Comparison of ENCODE assay signal across 17 cellular contexts in the genomic region with DNA sequence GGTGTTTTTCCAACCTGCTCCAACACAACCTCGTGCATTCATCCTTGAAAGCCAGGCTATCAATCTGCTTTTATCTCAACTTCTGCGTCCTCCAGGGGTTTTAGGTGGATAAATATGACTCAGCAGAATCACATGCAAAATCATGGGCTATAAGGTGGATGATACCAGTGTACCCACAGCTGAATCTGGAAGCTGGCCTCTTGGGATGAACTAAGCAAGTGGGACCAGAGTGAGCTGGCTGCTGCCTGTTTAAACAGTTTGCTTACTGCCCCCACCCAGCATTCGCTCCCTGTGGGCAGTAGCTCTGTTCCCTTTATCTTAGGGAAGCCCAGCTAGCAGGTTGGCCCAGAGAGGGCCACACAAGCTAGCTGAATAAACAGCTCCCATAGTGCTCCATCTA.
DNase-seq lines count a peak whose midpoint lies in the region; ATAC-seq and TF ChIP-seq lines count a peak whose summit lies in the region.
"Had no signal": no experiment of that assay in that cellular context is flagged by ENCODE, and none has a peak within 500 bp of the region (broad histone marks: within the 10 kb centered on the region; RNA-seq: fewer than 3 reads in every experiment).

No MANE protein-coding gene starts in this region.

- H3K4me1 ChIP-seq in endodermal cell (ENCODE audit: control insufficient read depth, insufficient read depth, low read length) = peaks cover 2% of the 10 kb centered on the region

- intact Hi-C loops in Calu3 (cut with micrococcal nuclease; ENCODE audit: unreplicated experiment) = no loop called here

- H3K9me3 ChIP-seq in endodermal cell (ENCODE audit: control insufficient read depth, low read length) = no peaks in the 10 kb centered on the region
- H3K9me3 ChIP-seq: SJCRH30 had no signal

- peak overlapping the region; percentile 85 for H3K27ac Mint-ChIP-seq in stimulated activated naive CD8-positive, alpha-beta T cell treated with anti-CD3 and anti-CD28 coated beads, Interleukin-15, Interleukin-2, amounts not matched to agents 100 ng/mL and 50 ng/mL, for 24 hours
- H3K27ac Mint-ChIP-seq in stimulated activated naive CD8-positive, alpha-beta T cell treated with anti-CD3 and anti-CD28 coated beads, Interleukin-15, amount 100 ng/mL, for 72 hours = no peak overlapping the region
- H3K27ac Mint-ChIP-seq in endodermal cell (peak overlapping the region; percentile 20), Calu3 (ENCODE audit: unreplicated experiment) (no peak overlapping the region)
- H3K27ac Mint-ChIP-seq: HFFc6 had no signal

- DNase-seq in stimulated activated naive CD8-positive, alpha-beta T cell treated with anti-CD3 and anti-CD28 coated beads, Interleukin-15, amount 100 ng/mL, for 72 hours = no peak
- DNase-seq in NCI-H526 treated with DMSO at 0.1 percent for 48 hours (lab: John Stamatoyannopoulos, UW) (peak; percentile 44), endodermal cell (peak; percentile 61), Calu3 (no peak)
- DNase-seq: HFFc6, left ventricle myocardium superior, MV-4-11, natural killer cell, NCI-H774, SJCRH30 had no signal

- no peaks in the 10 kb centered on the region for H3K36me3 ChIP-seq in endodermal cell (ENCODE audit: control insufficient read depth, insufficient read depth, low read length)
- H3K36me3 ChIP-seq: SJCRH30 had no signal

- H3K4me3 ChIP-seq in endodermal cell (ENCODE audit: low read length) = no peak overlapping the region
- H3K4me3 ChIP-seq: SJCRH30 had no signal

- no peak overlapping the region for H3K9ac ChIP-seq in endodermal cell (ENCODE audit: extremely low read depth, low read length, poor library complexity, severe bottlenecking)

- BruUV-seq in Calu3 (replicated peaks; lab: Mats Ljungman, UMichigan) = no TSS peak

- no peak for TF ChIP-seq CTCF in endodermal cell (conservative IDR thresholded peaks at IDR 0.05)
- TF ChIP-seq CTCF in Calu3 (IDR thresholded peaks at IDR 0.05; ENCODE audit: unreplicated experiment) = no peak

- CTCF ChIA-PET in Calu3 (lab: Charles Lee) = no interaction called here

- WGBS in endodermal cell (ENCODE audit: insufficient coverage in 1 of 2, insufficient read length in 1 of 2), 2 experiments = 77 to 83% methylated on average over 1 to 3 of the region's 3 CpGs

- H3K36me3 Mint-ChIP-seq in stimulated activated naive CD8-positive, alpha-beta T cell treated with anti-CD3 and anti-CD28 coated beads, Interleukin-15, Interleukin-2, amounts not matched to agents 100 ng/mL and 50 ng/mL, for 24 hours (ENCODE audit: low read depth) = peaks cover 15% of the 10 kb centered on the region
- H3K36me3 Mint-ChIP-seq in endodermal cell (ENCODE audit: low read depth) (peaks cover 32% of the 10 kb centered on the region), Calu3 (ENCODE audit: insufficient read depth, unreplicated experiment) (no peaks in the 10 kb centered on the region)
- H3K36me3 Mint-ChIP-seq: natural killer cell had no signal

- no peak for ATAC-seq in stimulated activated naive CD8-positive, alpha-beta T cell treated with anti-CD3 and anti-CD28 coated beads, Interleukin-15, amount 100 ng/mL, for 72 hours
- ATAC-seq in HG02970 (IDR thresholded peaks at IDR 0.05; ENCODE audit: low FRiP score, unreplicated experiment) = no peak
- ATAC-seq in HG03521 (IDR thresholded peaks at IDR 0.05; ENCODE audit: unreplicated experiment) = no peak
- ATAC-seq: esophagus mucosa, left ventricle myocardium superior, natural killer cell, sciatic nerve had no signal

- H3K27me3 Mint-ChIP-seq in stimulated activated naive CD8-positive, alpha-beta T cell treated with anti-CD3 and anti-CD28 coated beads, Interleukin-15, Interleukin-2, amounts not matched to agents 100 ng/mL and 50 ng/mL, for 24 hours = no peaks in the 10 kb centered on the region
- H3K27me3 Mint-ChIP-seq in stimulated activated naive CD8-positive, alpha-beta T cell treated with anti-CD3 and anti-CD28 coated beads, Interleukin-15, amount 100 ng/mL, for 72 hours = no peaks in the 10 kb centered on the region
- no peaks in the 10 kb centered on the region for H3K27me3 Mint-ChIP-seq in endodermal cell (ENCODE audit: insufficient read depth)
- H3K27me3 Mint-ChIP-seq in Calu3 (ENCODE audit: unreplicated experiment) = no peaks in the 10 kb centered on the region

- H3K9me3 Mint-ChIP-seq in stimulated activated naive CD8-positive, alpha-beta T cell treated with anti-CD3 and anti-CD28 coated beads, Interleukin-15, Interleukin-2, amounts not matched to agents 100 ng/mL and 50 ng/mL, for 24 hours = no peaks in the 10 kb centered on the region
- no peaks in the 10 kb centered on the region for H3K9me3 Mint-ChIP-seq in stimulated activated naive CD8-positive, alpha-beta T cell treated with anti-CD3 and anti-CD28 coated beads, Interleukin-15, amount 100 ng/mL, for 72 hours
- no peaks in the 10 kb centered on the region for H3K9me3 Mint-ChIP-seq in endodermal cell
- H3K9me3 Mint-ChIP-seq in Calu3 (ENCODE audit: low read depth, unreplicated experiment) = no peaks in the 10 kb centered on the region
- H3K9me3 Mint-ChIP-seq: HFFc6; natural killer cell; stimulated activated effector memory CD8-positive, alpha-beta T cell treated with anti-CD3 and anti-CD28 coated beads, Interleukin-12 subunit alpha, Interleukin-12 subunit beta, amount 100 ng/mL, for 72 hours had no signal

- H3K4me1 Mint-ChIP-seq in stimulated activated naive CD8-positive, alpha-beta T cell treated with anti-CD3 and anti-CD28 coated beads, Interleukin-15, Interleukin-2, amounts not matched to agents 100 ng/mL and 50 ng/mL, for 24 hours (ENCODE audit: low read depth) = peaks cover 34% of the 10 kb centered on the region
- peaks cover 33% of the 10 kb centered on the region for H3K4me1 Mint-ChIP-seq in stimulated activated naive CD8-positive, alpha-beta T cell treated with anti-CD3 and anti-CD28 coated beads, Interleukin-15, amount 100 ng/mL, for 72 hours
- peaks cover 18% of the 10 kb centered on the region for H3K4me1 Mint-ChIP-seq in endodermal cell
- H3K4me1 Mint-ChIP-seq in Calu3 (ENCODE audit: low read depth, unreplicated experiment) = no peaks in the 10 kb centered on the region

- no peak overlapping the region for H3K27ac ChIP-seq in endodermal cell (ENCODE audit: low read depth, low read length)
- H3K27ac ChIP-seq: C4-2B, SJCRH30 had no signal

- H3K27me3 ChIP-seq in endodermal cell (ENCODE audit: control insufficient read depth, insufficient read depth, low read length, poor library complexity, severe bottlenecking) = no peaks in the 10 kb centered on the region
- H3K27me3 ChIP-seq: SJCRH30 had no signal

- H3K4me3 Mint-ChIP-seq in stimulated activated naive CD8-positive, alpha-beta T cell treated with anti-CD3 and anti-CD28 coated beads, Interleukin-15, Interleukin-2, amounts not matched to agents 100 ng/mL and 50 ng/mL, for 24 hours = peak overlapping the region; percentile 52
- no peak overlapping the region for H3K4me3 Mint-ChIP-seq in stimulated activated naive CD8-positive, alpha-beta T cell treated with anti-CD3 and anti-CD28 coated beads, Interleukin-15, amount 100 ng/mL, for 72 hours
- H3K4me3 Mint-ChIP-seq in endodermal cell (no peak overlapping the region), Calu3 (ENCODE audit: low read depth, unreplicated experiment) (no peak overlapping the region)
- H3K4me3 Mint-ChIP-seq: HFFc6; natural killer cell; stimulated activated effector memory CD8-positive, alpha-beta T cell treated with anti-CD3 and anti-CD28 coated beads, Interleukin-12 subunit alpha, Interleukin-12 subunit beta, amount 100 ng/mL, for 72 hours had no signal

Comparison
In these comparisons a context has a peak if more than half of its experiments do, and no peak if none do; other contexts are left out.
1. H3K27ac Mint-ChIP-seq: peak in stimulated activated naive CD8-positive, alpha-beta T cell treated with anti-CD3 and anti-CD28 coated beads, Interleukin-15, Interleukin-2, amounts not matched to agents 100 ng/mL and 50 ng/mL, for 24 hours (single experiment) and endodermal cell (single experiment); none in stimulated activated naive CD8-positive, alpha-beta T cell treated with anti-CD3 and anti-CD28 coated beads, Interleukin-15, amount 100 ng/mL, for 72 hours (0 of 2) and Calu3 (single experiment).
2. DNase-seq: peak in NCI-H526 treated with DMSO at 0.1 percent for 48 hours (single experiment) and endodermal cell (single experiment); none in stimulated activated naive CD8-positive, alpha-beta T cell treated with anti-CD3 and anti-CD28 coated beads, Interleukin-15, amount 100 ng/mL, for 72 hours (0 of 2) and Calu3 (single experiment).